Comparison of ENCODE assay signal across 2 cellular contexts in the genomic region with DNA sequence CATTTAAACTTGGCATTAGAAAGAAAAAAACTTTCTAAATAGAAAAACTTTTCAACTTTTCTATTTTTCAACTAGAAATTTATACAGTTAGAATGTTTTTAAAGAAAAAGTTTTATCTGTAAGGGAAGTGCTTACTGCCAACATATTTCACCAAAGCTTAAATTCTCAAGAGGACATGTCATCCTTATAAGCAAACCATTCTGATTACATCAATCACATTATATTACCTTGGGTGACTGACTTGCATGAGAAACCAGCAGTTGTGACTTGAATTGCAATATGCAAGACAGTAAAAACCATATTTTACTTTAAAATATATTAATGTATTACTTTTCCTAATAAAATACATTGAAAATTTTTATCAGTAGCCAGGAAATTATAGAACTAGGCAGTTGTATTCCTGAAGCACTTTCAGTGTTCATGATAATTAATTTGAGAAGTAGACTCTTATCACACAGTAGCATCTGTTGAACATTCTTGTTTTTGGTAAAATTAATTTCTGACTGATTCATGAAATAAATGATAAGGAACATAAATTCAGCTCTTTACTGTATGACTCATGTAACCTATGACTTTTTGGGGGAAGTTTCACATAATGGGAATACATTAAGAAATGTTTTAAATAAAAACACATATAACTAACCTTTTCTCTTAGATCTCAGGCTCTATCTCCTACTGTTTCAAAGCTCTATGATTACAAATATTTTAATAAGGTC.
TF ChIP-seq lines count a peak whose summit lies in the region.

No MANE protein-coding gene starts in this region.

TF ChIP-seq in IMR-90, 13 proteins besides CTCF, POLR2A, EP300 and RAD21:
- no peak for TF ChIP-seq MAFK (IDR thresholded peaks at IDR 0.05; ENCODE audit: low read depth, low read length)
- TF ChIP-seq RCOR1 (IDR thresholded peaks at IDR 0.05; ENCODE audit: insufficient replicate concordance, low read length), result no peak
- TF ChIP-seq MXI1 (IDR thresholded peaks at IDR 0.05; ENCODE audit: borderline replicate concordance, low read depth, low read length), result no peak
- TF ChIP-seq, protein P1, sequence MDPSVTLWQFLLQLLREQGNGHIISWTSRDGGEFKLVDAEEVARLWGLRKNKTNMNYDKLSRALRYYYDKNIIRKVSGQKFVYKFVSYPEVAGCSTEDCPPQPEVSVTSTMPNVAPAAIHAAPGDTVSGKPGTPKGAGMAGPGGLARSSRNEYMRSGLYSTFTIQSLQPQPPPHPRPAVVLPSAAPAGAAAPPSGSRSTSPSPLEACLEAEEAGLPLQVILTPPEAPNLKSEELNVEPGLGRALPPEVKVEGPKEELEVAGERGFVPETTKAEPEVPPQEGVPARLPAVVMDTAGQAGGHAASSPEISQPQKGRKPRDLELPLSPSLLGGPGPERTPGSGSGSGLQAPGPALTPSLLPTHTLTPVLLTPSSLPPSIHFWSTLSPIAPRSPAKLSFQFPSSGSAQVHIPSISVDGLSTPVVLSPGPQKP (IDR thresholded peaks at IDR 0.05; ENCODE audit: borderline replicate concordance, low read depth, low read length), result no peak
- TF ChIP-seq FOS (IDR thresholded peaks at IDR 0.05; ENCODE audit: low read depth, low read length), result no peak
- no peak for TF ChIP-seq CEBPB (IDR thresholded peaks at IDR 0.05; ENCODE audit: low read depth, low read length)
- no peak for TF ChIP-seq RFX5 (IDR thresholded peaks at IDR 0.05; ENCODE audit: low read depth, low read length)
- TF ChIP-seq, protein P2, sequence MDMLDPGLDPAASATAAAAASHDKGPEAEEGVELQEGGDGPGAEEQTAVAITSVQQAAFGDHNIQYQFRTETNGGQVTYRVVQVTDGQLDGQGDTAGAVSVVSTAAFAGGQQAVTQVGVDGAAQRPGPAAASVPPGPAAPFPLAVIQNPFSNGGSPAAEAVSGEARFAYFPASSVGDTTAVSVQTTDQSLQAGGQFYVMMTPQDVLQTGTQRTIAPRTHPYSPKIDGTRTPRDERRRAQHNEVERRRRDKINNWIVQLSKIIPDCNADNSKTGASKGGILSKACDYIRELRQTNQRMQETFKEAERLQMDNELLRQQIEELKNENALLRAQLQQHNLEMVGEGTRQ (IDR thresholded peaks at IDR 0.05; ENCODE audit: low read depth, low read length), result no peak
- TF ChIP-seq BHLHE40 (IDR thresholded peaks at IDR 0.05; ENCODE audit: low read depth, low read length), result no peak
- no peak for TF ChIP-seq CHD1 (IDR thresholded peaks at IDR 0.05; ENCODE audit: low read depth, low read length)
- no peak for TF ChIP-seq MAZ (IDR thresholded peaks at IDR 0.05; ENCODE audit: borderline replicate concordance, low read depth, low read length)
TF ChIP-seq in IMR-90: peak in this region for 0.

TF ChIP-seq in GM12878, 131 proteins besides CTCF, POLR2A, EP300 and RAD21:
- TF ChIP-seq IKZF1 (conservative IDR thresholded peaks at IDR 0.05) (no peak), CHD4 (IDR thresholded peaks at IDR 0.05) (no peak), SRF (IDR thresholded peaks at IDR 0.05; ENCODE audit: low read depth in 2 of 2, low read length in 2 of 2) (no peak)
